Comparison of ENCODE assay signal across 22 cellular contexts in the genomic region with DNA sequence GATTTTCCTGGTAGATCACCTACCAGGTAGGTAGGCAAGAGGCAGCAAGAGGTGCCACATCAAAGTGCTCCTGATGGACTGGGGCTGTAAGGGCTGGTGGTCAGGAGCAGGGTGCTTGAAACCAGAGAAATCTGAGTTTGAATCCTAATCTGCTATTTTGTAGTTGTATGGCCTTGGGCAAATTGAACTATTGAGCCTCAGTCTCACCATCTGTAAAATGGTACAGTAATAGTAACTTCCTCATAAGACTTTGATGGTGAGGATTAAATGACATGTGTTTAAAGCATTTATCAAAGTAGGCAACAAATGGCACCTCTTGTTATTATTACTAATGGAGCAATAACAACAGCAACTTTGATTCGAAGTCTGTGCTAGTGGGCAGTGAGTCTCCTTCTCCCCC. TPM values are rescaled to one million over a fixed set of nuclear protein-coding genes. Genes with fewer than 3 reads are reported as not detected.
DNase-seq lines count a peak whose midpoint lies in the region; ATAC-seq, FAIRE-seq and TF ChIP-seq lines count a peak whose summit lies in the region.
"Had no signal": no experiment of that assay in that cellular context is flagged by ENCODE, and none has a peak within 500 bp of the region (broad histone marks: within the 10 kb centered on the region; RNA-seq: fewer than 3 reads in every experiment).

No MANE protein-coding gene starts in this region.

- no peaks in the 10 kb centered on the region for H3K36me3 Mint-ChIP-seq in activated naive CD4-positive, alpha-beta T cell treated with anti-CD3 and anti-CD28 coated beads, Interleukin-2, amount 50 U/mL, for 72 hours
- H3K36me3 Mint-ChIP-seq: naive thymus-derived CD8-positive, alpha-beta T cell had no signal

- peaks cover 2% of the 10 kb centered on the region for H3K9me1 ChIP-seq in K562 (ENCODE audit: control insufficient read depth, insufficient read depth, low read length)

- BruUV-seq in K562 (replicated peaks; lab: Mats Ljungman, UMichigan), result no TSS peak

- H3K27ac Mint-ChIP-seq in activated naive CD4-positive, alpha-beta T cell treated with anti-CD3 and anti-CD28 coated beads, Interleukin-2, amount 50 U/mL, for 72 hours, result peak overlapping the region in 1 of 2 donors; percentile 52
- H3K27ac Mint-ChIP-seq: endodermal cell; naive thymus-derived CD8-positive, alpha-beta T cell; T-helper 1 cell treated with Interleukin-12 subunit alpha and Interleukin-12 subunit beta and Interleukin-4 antibody, amounts not matched to agents 30 μg/mL and 1 μg/mL, for 36 hours had no signal

- peak overlapping the region; percentile 80 for H3K27ac ChIP-seq in left ventricle myocardium inferior (replicated peaks)
- no peak overlapping the region for H3K27ac ChIP-seq in K562 (ENCODE audit: extremely low read depth, low read depth, low read length)
- peak overlapping the region in 2 of 3 donors; percentile 36 to 53 for H3K27ac ChIP-seq in thyroid gland

- H3K9ac ChIP-seq in K562 (ENCODE audit: insufficient read depth in 1 of 2, low read depth in 2 of 2, low read length in 2 of 2) (peak overlapping the region in 1 of 2 experiments; percentile 64; a peak in 1 of 4 replicates), mucosa of stomach (ENCODE audit: low read length) (peak overlapping the region; percentile 23)

- no peak for ATAC-seq in left cardiac atrium
- ATAC-seq in K562, result no peak
- ATAC-seq in HG03039 (IDR thresholded peaks at IDR 0.05; ENCODE audit: unreplicated experiment), result no peak
- ATAC-seq in activated naive CD4-positive, alpha-beta T cell treated with anti-CD3 and anti-CD28 coated beads, Interleukin-2, amount 50 U/mL, for 72 hours, result no peak
- ATAC-seq: naive thymus-derived CD8-positive, alpha-beta T cell had no signal

- intact Hi-C loops in left ventricle myocardium inferior (cut with micrococcal nuclease), result no loop called here
- intact Hi-C loops in left cardiac atrium (cut with DNase I), result no loop called here
- intact Hi-C loops in K562 (cut with micrococcal nuclease), result no loop called here
- intact Hi-C loops in thyroid gland (cut with DNase I), result no loop called here

- TF ChIP-seq EP300 in K562 (IDR thresholded peaks at IDR 0.05; ENCODE audit: low read length), result no peak

- H2AFZ ChIP-seq in K562 (ENCODE audit: low read depth, low read length), result no peak overlapping the region

- DNase-seq in left ventricle myocardium inferior (no peak), left cardiac atrium (no peak), K562 (ENCODE audit: extremely low read depth in 1 of 4, low spot score in 3 of 4) (no peak), thyroid gland (no peak), NCI-H69 (lab: John Stamatoyannopoulos, UW) (no peak)
- DNase-seq in activated naive CD4-positive, alpha-beta T cell treated with anti-CD3 and anti-CD28 coated beads, Interleukin-2, amount 50 U/mL, for 72 hours (ENCODE audit: low spot score in 2 of 2), result no peak
- DNase-seq: activated CD4-positive, alpha-beta T cell treated with anti-CD3 and anti-CD28 coated beads for 4 hours; activated naive CD4-positive, alpha-beta T cell; activated T-cell treated with anti-CD3 and anti-CD28 coated beads, Interleukin-2, amount 50 U/mL, for 48 hours; CD8-positive, alpha-beta memory T cell; cortex of kidney; naive thymus-derived CD8-positive, alpha-beta T cell; NCI-H146; NCI-H524 treated with DMSO at 0.1 percent for 48 hours; stimulated activated CD8-positive, alpha-beta memory T cell treated with anti-CD3 and anti-CD28 coated beads, Interleukin-4, amount 100 ng/mL, for 48 hours had no signal

- H4K20me1 ChIP-seq in K562 (replicated peaks; ENCODE audit: control insufficient read depth, insufficient read depth, low read length), result 0 out of 2 replicates have a peak, but pooled peaks cover 2% of the 10 kb centered on the region

- peaks cover 50% of the 10 kb centered on the region for H3K36me3 ChIP-seq in left ventricle myocardium inferior
- H3K36me3 ChIP-seq in K562 (ENCODE audit: control insufficient read depth, insufficient read depth, low read length), result no peaks in the 10 kb centered on the region
- H3K36me3 ChIP-seq in mucosa of stomach (ENCODE audit: control insufficient read depth, insufficient read depth, low read length), result no peaks in the 10 kb centered on the region
- H3K36me3 ChIP-seq in thyroid gland, result peaks cover 0 to 3% of the 10 kb centered on the region in 2 donors

- H3K9me3 Mint-ChIP-seq in activated naive CD4-positive, alpha-beta T cell treated with anti-CD3 and anti-CD28 coated beads, Interleukin-2, amount 50 U/mL, for 72 hours, result no peaks in the 10 kb centered on the region
- H3K9me3 Mint-ChIP-seq: endodermal cell; naive thymus-derived CD8-positive, alpha-beta T cell; T-helper 1 cell treated with Interleukin-12 subunit alpha and Interleukin-12 subunit beta and Interleukin-4 antibody, amounts not matched to agents 30 μg/mL and 1 μg/mL, for 36 hours had no signal

- no peak for FAIRE-seq in K562 (lab: Jason Lieb, UNC)
- FAIRE-seq: A204.1, bronchial epithelial cell, GM18507 had no signal

- H3K9me3 ChIP-seq in left ventricle myocardium inferior (replicated peaks), result no peaks in the 10 kb centered on the region
- H3K9me3 ChIP-seq in K562 (replicated peaks; ENCODE audit: control insufficient read depth, insufficient read depth, low read depth, low read length), result no peaks in the 10 kb centered on the region
- no peaks in the 10 kb centered on the region for H3K9me3 ChIP-seq in mucosa of stomach (ENCODE audit: control insufficient read depth, low read length)
- no peaks in the 10 kb centered on the region for H3K9me3 ChIP-seq in thyroid gland

- TF ChIP-seq RAD21 in K562 (CRISPR knock-in tag; conservative IDR thresholded peaks at IDR 0.05 in 1 of 2, IDR thresholded peaks at IDR 0.05 in 1 of 2), result no peak

- no peak for TF ChIP-seq POLR2A in K562 (conservative IDR thresholded peaks at IDR 0.05)
- TF ChIP-seq POLR2A in thyroid gland (IDR thresholded peaks at IDR 0.05), result no peak

- no peak overlapping the region for H3K4me2 ChIP-seq in K562 (ENCODE audit: insufficient read depth, low read length)

- POLR2A ChIA-PET in K562 (lab: Yijun Ruan, JAX), result interaction anchor here (1.0 kb wide), 1 partner anchor 12 kb away, joined by 3 read pairs; no protein-coding TSS in a partner anchor

- H3K4me3 ChIP-seq in left ventricle myocardium inferior, result no peak overlapping the region
- no peak overlapping the region for H3K4me3 ChIP-seq in K562
- no peak overlapping the region for H3K4me3 ChIP-seq in mucosa of stomach (ENCODE audit: low read length)
- H3K4me3 ChIP-seq in thyroid gland (replicated peaks in 1 of 3), result no peak overlapping the region

- peaks cover 85% of the 10 kb centered on the region for H3K4me1 ChIP-seq in left ventricle myocardium inferior
- peaks cover 0 to 8% of the 10 kb centered on the region in 2 experiments; a peak in 2 of 5 replicates for H3K4me1 ChIP-seq in K562 (replicated peaks in 1 of 2; ENCODE audit: control insufficient read depth in 2 of 2, insufficient read depth in 2 of 2, low read length in 2 of 2)
- peaks cover 73% of the 10 kb centered on the region for H3K4me1 ChIP-seq in mucosa of stomach (ENCODE audit: control insufficient read depth, insufficient read depth, low read length)
- H3K4me1 ChIP-seq in thyroid gland, result peaks cover 21 to 53% of the 10 kb centered on the region in 2 donors

- CTCF ChIA-PET in K562 (lab: Yijun Ruan, JAX; ENCODE audit: low intra/inter-chr PET ratio), result no interaction called here

- no peaks in the 10 kb centered on the region for H3K79me2 ChIP-seq in K562 (ENCODE audit: control insufficient read depth, insufficient read depth, low read length)

- in situ Hi-C loops in K562 (cut with MboI), result no loop called here

- H3K27me3 ChIP-seq in left ventricle myocardium inferior (ENCODE audit: low read depth) (no peaks in the 10 kb centered on the region), K562 (ENCODE audit: control insufficient read depth in 2 of 2, insufficient read depth in 2 of 2, low read length in 2 of 2) (no peaks in the 10 kb centered on the region), mucosa of stomach (ENCODE audit: control insufficient read depth, insufficient read depth, low read length) (no peaks in the 10 kb centered on the region), thyroid gland (no peaks in the 10 kb centered on the region)

- no peak for TF ChIP-seq CTCF in left ventricle myocardium inferior (IDR thresholded peaks at IDR 0.05; ENCODE audit: borderline replicate concordance)
- TF ChIP-seq CTCF in K562 (IDR thresholded peaks at IDR 0.05 in 2 of 3, conservative IDR thresholded peaks at IDR 0.05 in 1 of 3; ENCODE audit: insufficient read depth in 2 of 3, low read depth in 1 of 3, low read length in 3 of 3), result no peak
- no peak for TF ChIP-seq CTCF in thyroid gland (IDR thresholded peaks at IDR 0.05)

- 57% methylated on average over 1 of the region's 1 CpG for WGBS in K562 (ENCODE audit: insufficient coverage, low coverage, missing lambda C conversion rate)
- 87 to 94% methylated on average over 1 of the region's 1 CpG for WGBS in thyroid gland, 2 donors

TF ChIP-seq in K562, 482 proteins besides CTCF, POLR2A, EP300 and RAD21 (continues in another document):
- TF ChIP-seq SIRT6 (IDR thresholded peaks at IDR 0.05; ENCODE audit: low read depth, low read length), result no peak
- TF ChIP-seq RBM25 (IDR thresholded peaks at IDR 0.05; ENCODE audit: low read depth, low read length, severe bottlenecking), result peak; percentile 73
- no peak for TF ChIP-seq LARP7 (IDR thresholded peaks at IDR 0.05)
- TF ChIP-seq PTBP1 (IDR thresholded peaks at IDR 0.05; ENCODE audit: low read depth, low read length), result no peak

RNA-seq across cellular contexts. Expression of a gene that starts 32.0 kb away (rescaled TPM):
- total RNA-seq in left ventricle myocardium inferior, result 21.9 TPM
- 10 to 100 TPM; 30.5 to 32.7 TPM for total RNA-seq in left cardiac atrium
- total RNA-seq in K562 (2011; cell fraction: chromatin; rRNA removed; ENCODE audit: low replicate concordance), result 1.3 and 2.2 TPM in 2 replicates
- total RNA-seq in K562 (2011; cell fraction: nucleolus; rRNA removed), result 0.67 and 1.3 TPM in 2 replicates
- total RNA-seq in K562 (2011; cell fraction: nucleoplasm; rRNA removed), result 1.5 and 1.6 TPM in 2 replicates
- total RNA-seq in K562 (2014; rRNA removed), result 13.8 and 16.7 TPM in 2 replicates
- total RNA-seq in K562 (2014; rRNA removed; fragmentation: Illumina TruSeq; extraction: Trizol), result 2.5 and 3.1 TPM in 2 replicates
- 1.7 and 2.4 TPM in 2 replicates for total RNA-seq in K562 (2015; rRNA removed; fragmentation: Illumina TruSeq; extraction: Trizol)
- total RNA-seq in K562 (2021), result 8.9 and 9.6 TPM in 2 replicates
- 0.78 and 4.6 TPM in 2 replicates for polyA plus RNA-seq in K562 (2011; rRNA removed)
- 1.1 and 4.4 TPM in 2 replicates for polyA plus RNA-seq in K562 (2011; cell fraction: cytosol; rRNA removed)
- 1.1 and 4.5 TPM in 2 replicates for polyA plus RNA-seq in K562 (2011; cell fraction: nucleus; rRNA removed)
- 2.0 and 14.4 TPM in 2 replicates for polyA plus RNA-seq in K562 (2012)
- 4.6 and 5.4 TPM in 2 replicates for polyA plus RNA-seq in K562 (2014; fragmentation: Illumina TruSeq; extraction: Trizol)
- polyA plus RNA-seq in K562 (2014; fragmentation: Nextera tagmentation; extraction: Ambion mirVana), result under 1 TPM; 0.27 to 0.34 TPM
- 8.5 and 16.5 TPM in 2 replicates for polyA plus RNA-seq in K562 (2014; rRNA removed)
- 0.53 and 2.8 TPM in 2 replicates for polyA minus RNA-seq in K562 (2011; rRNA and poly(A)+ RNA removed)
- 7.4 TPM in 1 of 2 replicates, not detected in the other for polyA minus RNA-seq in K562 (2011; cell fraction: cytosol; rRNA and poly(A)+ RNA removed)
- 0.40 and 3.4 TPM in 2 replicates for polyA minus RNA-seq in K562 (2011; cell fraction: nucleus; rRNA and poly(A)+ RNA removed)
- total RNA-seq in thyroid gland, result 10 to 100 TPM; 24.2 to 54.6 (median 36.3) TPM
- 1 to 10 TPM in 1 of 2 donors, under 1 TPM in 1; 0.46 to 2.0 TPM for total RNA-seq in activated naive CD4-positive, alpha-beta T cell treated with anti-CD3 and anti-CD28 coated beads, Interleukin-2, amount 50 U/mL, for 72 hours
- polyA plus RNA-seq: CD8-positive, alpha-beta memory T cell; naive thymus-derived CD8-positive, alpha-beta T cell had no signal
